In the genomic region with DNA sequence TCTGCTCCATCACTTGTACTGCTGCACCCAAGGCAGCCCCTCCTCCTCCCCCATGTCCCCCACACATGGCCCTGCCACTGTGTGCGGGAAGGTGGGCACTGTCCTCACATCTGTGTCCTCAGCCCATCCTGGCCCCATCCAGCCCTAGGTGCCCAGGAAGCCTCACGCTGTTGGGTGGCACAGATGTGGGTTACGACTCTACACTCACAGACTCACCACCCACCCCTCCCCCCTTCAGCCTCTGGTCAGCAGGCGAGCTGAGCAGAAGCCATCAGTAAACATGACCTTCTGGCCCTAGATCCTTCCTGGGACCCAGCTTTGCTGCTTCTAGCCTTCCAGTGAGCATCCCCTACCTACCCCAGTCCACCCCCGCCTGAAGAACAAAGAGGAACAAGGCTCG, we compare ENCODE assay signal across 23 cellular contexts. TPM values are rescaled to one million over a fixed set of nuclear protein-coding genes. Genes with fewer than 3 reads are reported as not detected.
A peak's percentile ranks its signal among the peaks of the same experiment; 100 is the strongest.
DNase-seq lines count a peak whose midpoint lies in the region; ATAC-seq and TF ChIP-seq lines count a peak whose summit lies in the region.
"Had no signal": no experiment of that assay in that cellular context is flagged by ENCODE, and none has a peak within 500 bp of the region (broad histone marks: within the 10 kb centered on the region; RNA-seq: fewer than 3 reads in every experiment).

No MANE protein-coding gene starts in this region.

- no peaks in the 10 kb centered on the region for H3K9me2 ChIP-seq in GM23338 (ENCODE audit: insufficient read depth)

- H3K27ac ChIP-seq in coronary artery (no peak overlapping the region), dorsolateral prefrontal cortex (no peak overlapping the region), GM23338 (ENCODE audit: low read depth) (no peak overlapping the region)
- H3K27ac ChIP-seq: C4-2B, KMS-11 had no signal

- TF ChIP-seq CTCF in HFFc6 (IDR thresholded peaks at IDR 0.05) (no peak), coronary artery (IDR thresholded peaks at IDR 0.05) (no peak), dorsolateral prefrontal cortex (IDR thresholded peaks at IDR 0.05 in 54 of 56, conservative IDR thresholded peaks at IDR 0.05 in 2 of 56; ENCODE audit: low read depth in 1 of 56, partially characterized antibody in 56 of 56) (no peak), GM23338 (conservative IDR thresholded peaks at IDR 0.05; ENCODE audit: low read depth in 2 of 2) (no peak)

- intact Hi-C loops in dorsolateral prefrontal cortex (cut with DNase I), result loop anchor here (5.0 kb wide), 2 partner anchors 40 to 45 kb away; no protein-coding TSS in a partner anchor

- no peak overlapping the region for H2AFZ ChIP-seq in GM23338

- no peaks in the 10 kb centered on the region for H3K36me3 ChIP-seq in GM23338 (ENCODE audit: insufficient read depth)

- no peaks in the 10 kb centered on the region; the same call in 1 of the 2 replicates for H4K20me1 ChIP-seq in GM23338 (replicated peaks; ENCODE audit: insufficient read depth)

- no peak for ATAC-seq in stimulated activated memory B cell treated with anti-CD40 and anti-IgM and Interleukin-4, amounts not matched to agents 10 μg/mL and 1 μg/mL and 100 μg/mL, for 72 hours
- no peak for ATAC-seq in GM23338
- ATAC-seq: CD8-positive, alpha-beta T cell; GM12878 had no signal

- H3K36me3 Mint-ChIP-seq in HFFc6 (ENCODE audit: low read depth) (peaks cover 4% of the 10 kb centered on the region), GM23338 (ENCODE audit: low read depth) (peaks cover 4% of the 10 kb centered on the region; the same call in 2 of the 3 replicates)
- peaks cover 43% of the 10 kb centered on the region for H3K36me3 Mint-ChIP-seq in stimulated activated memory B cell treated with anti-CD40 and anti-IgM and Interleukin-4, amounts not matched to agents 10 μg/mL and 1 μg/mL and 100 μg/mL, for 72 hours
- H3K36me3 Mint-ChIP-seq: CD8-positive, alpha-beta T cell had no signal

- H3K9me3 Mint-ChIP-seq in HFFc6, result no peaks in the 10 kb centered on the region
- H3K9me3 Mint-ChIP-seq in stimulated activated memory B cell treated with anti-CD40 and anti-IgM and Interleukin-4, amounts not matched to agents 10 μg/mL and 1 μg/mL and 100 μg/mL, for 72 hours, result no peaks in the 10 kb centered on the region
- no peaks in the 10 kb centered on the region for H3K9me3 Mint-ChIP-seq in GM23338
- H3K9me3 Mint-ChIP-seq: CD8-positive, alpha-beta T cell; IgD-negative memory B cell had no signal

- no peaks in the 10 kb centered on the region for H3F3A ChIP-seq in GM23338 (replicated peaks; ENCODE audit: low read depth)

- H3K4me3 Mint-ChIP-seq in HFFc6, result no peak overlapping the region
- H3K4me3 Mint-ChIP-seq in stimulated activated memory B cell treated with anti-CD40 and anti-IgM and Interleukin-4, amounts not matched to agents 10 μg/mL and 1 μg/mL and 100 μg/mL, for 72 hours, result no peak overlapping the region
- no peak overlapping the region for H3K4me3 Mint-ChIP-seq in GM23338
- H3K4me3 Mint-ChIP-seq: CD8-positive, alpha-beta T cell; IgD-negative memory B cell had no signal

- H3K27me3 Mint-ChIP-seq in HFFc6 (ENCODE audit: insufficient read depth) (no peaks in the 10 kb centered on the region), GM23338 (ENCODE audit: insufficient read depth, low read depth, poor library complexity) (peaks cover 2% of the 10 kb centered on the region)
- H3K27me3 Mint-ChIP-seq in stimulated activated memory B cell treated with anti-CD40 and anti-IgM and Interleukin-4, amounts not matched to agents 10 μg/mL and 1 μg/mL and 100 μg/mL, for 72 hours, result no peaks in the 10 kb centered on the region
- H3K27me3 Mint-ChIP-seq: IgD-negative memory B cell had no signal

- no peaks in the 10 kb centered on the region for H3K4me1 ChIP-seq in GM23338 (ENCODE audit: insufficient read depth)

- H3K27ac Mint-ChIP-seq in HFFc6 (peak overlapping the region; percentile 96), GM23338 (no peak overlapping the region)
- peak overlapping the region; percentile 38 for H3K27ac Mint-ChIP-seq in stimulated activated memory B cell treated with anti-CD40 and anti-IgM and Interleukin-4, amounts not matched to agents 10 μg/mL and 1 μg/mL and 100 μg/mL, for 72 hours
- H3K27ac Mint-ChIP-seq: CD8-positive, alpha-beta T cell had no signal

- H3K27me3 ChIP-seq in dorsolateral prefrontal cortex (no peaks in the 10 kb centered on the region), GM23338 (ENCODE audit: insufficient read depth) (no peaks in the 10 kb centered on the region)

- H3K79me2 ChIP-seq in GM23338 (replicated peaks; ENCODE audit: insufficient read depth), result no peaks in the 10 kb centered on the region

- H3K4me1 Mint-ChIP-seq in HFFc6 (ENCODE audit: low read depth) (peaks cover 53% of the 10 kb centered on the region), GM23338 (peaks cover 11% of the 10 kb centered on the region)
- peaks cover 35% of the 10 kb centered on the region for H3K4me1 Mint-ChIP-seq in stimulated activated memory B cell treated with anti-CD40 and anti-IgM and Interleukin-4, amounts not matched to agents 10 μg/mL and 1 μg/mL and 100 μg/mL, for 72 hours

- DNase-seq in HFFc6 (no peak), coronary artery (ENCODE audit: low spot score) (peak; percentile 64), mesenteric fat pad (ENCODE audit: low spot score) (peak; percentile 60), dorsolateral prefrontal cortex (no peak), GM23338 (ENCODE audit: low spot score) (no peak)
- DNase-seq in activated CD4-positive, alpha-beta T cell treated with anti-CD3 and anti-CD28 coated beads for 4 hours, result no peak
- DNase-seq: Caco-2; CD8-positive, alpha-beta T cell; NCI-H1048; NCI-H1417 treated with DMSO at 0.1 percent for 48 hours; NCI-H1694 treated with DMSO at 0.1 percent for 48 hours; NCI-H2081; NCI-H2171; NCI-H226; NCI-H510A; NCI-H69; RPMI8226; SHP77 had no signal

- H3K4me3 ChIP-seq in coronary artery, result no peak overlapping the region
- H3K4me3 ChIP-seq in dorsolateral prefrontal cortex, result no peak overlapping the region
- no peak overlapping the region for H3K4me3 ChIP-seq in GM23338
- H3K4me3 ChIP-seq: GM12878 had no signal

- no peak overlapping the region for H3K4me2 ChIP-seq in GM23338
- H3K4me2 ChIP-seq: KMS-11 had no signal

TF ChIP-seq in GM23338, 12 proteins besides CTCF, POLR2A, EP300 and RAD21 (continues in another document):
- TF ChIP-seq, protein P1, sequence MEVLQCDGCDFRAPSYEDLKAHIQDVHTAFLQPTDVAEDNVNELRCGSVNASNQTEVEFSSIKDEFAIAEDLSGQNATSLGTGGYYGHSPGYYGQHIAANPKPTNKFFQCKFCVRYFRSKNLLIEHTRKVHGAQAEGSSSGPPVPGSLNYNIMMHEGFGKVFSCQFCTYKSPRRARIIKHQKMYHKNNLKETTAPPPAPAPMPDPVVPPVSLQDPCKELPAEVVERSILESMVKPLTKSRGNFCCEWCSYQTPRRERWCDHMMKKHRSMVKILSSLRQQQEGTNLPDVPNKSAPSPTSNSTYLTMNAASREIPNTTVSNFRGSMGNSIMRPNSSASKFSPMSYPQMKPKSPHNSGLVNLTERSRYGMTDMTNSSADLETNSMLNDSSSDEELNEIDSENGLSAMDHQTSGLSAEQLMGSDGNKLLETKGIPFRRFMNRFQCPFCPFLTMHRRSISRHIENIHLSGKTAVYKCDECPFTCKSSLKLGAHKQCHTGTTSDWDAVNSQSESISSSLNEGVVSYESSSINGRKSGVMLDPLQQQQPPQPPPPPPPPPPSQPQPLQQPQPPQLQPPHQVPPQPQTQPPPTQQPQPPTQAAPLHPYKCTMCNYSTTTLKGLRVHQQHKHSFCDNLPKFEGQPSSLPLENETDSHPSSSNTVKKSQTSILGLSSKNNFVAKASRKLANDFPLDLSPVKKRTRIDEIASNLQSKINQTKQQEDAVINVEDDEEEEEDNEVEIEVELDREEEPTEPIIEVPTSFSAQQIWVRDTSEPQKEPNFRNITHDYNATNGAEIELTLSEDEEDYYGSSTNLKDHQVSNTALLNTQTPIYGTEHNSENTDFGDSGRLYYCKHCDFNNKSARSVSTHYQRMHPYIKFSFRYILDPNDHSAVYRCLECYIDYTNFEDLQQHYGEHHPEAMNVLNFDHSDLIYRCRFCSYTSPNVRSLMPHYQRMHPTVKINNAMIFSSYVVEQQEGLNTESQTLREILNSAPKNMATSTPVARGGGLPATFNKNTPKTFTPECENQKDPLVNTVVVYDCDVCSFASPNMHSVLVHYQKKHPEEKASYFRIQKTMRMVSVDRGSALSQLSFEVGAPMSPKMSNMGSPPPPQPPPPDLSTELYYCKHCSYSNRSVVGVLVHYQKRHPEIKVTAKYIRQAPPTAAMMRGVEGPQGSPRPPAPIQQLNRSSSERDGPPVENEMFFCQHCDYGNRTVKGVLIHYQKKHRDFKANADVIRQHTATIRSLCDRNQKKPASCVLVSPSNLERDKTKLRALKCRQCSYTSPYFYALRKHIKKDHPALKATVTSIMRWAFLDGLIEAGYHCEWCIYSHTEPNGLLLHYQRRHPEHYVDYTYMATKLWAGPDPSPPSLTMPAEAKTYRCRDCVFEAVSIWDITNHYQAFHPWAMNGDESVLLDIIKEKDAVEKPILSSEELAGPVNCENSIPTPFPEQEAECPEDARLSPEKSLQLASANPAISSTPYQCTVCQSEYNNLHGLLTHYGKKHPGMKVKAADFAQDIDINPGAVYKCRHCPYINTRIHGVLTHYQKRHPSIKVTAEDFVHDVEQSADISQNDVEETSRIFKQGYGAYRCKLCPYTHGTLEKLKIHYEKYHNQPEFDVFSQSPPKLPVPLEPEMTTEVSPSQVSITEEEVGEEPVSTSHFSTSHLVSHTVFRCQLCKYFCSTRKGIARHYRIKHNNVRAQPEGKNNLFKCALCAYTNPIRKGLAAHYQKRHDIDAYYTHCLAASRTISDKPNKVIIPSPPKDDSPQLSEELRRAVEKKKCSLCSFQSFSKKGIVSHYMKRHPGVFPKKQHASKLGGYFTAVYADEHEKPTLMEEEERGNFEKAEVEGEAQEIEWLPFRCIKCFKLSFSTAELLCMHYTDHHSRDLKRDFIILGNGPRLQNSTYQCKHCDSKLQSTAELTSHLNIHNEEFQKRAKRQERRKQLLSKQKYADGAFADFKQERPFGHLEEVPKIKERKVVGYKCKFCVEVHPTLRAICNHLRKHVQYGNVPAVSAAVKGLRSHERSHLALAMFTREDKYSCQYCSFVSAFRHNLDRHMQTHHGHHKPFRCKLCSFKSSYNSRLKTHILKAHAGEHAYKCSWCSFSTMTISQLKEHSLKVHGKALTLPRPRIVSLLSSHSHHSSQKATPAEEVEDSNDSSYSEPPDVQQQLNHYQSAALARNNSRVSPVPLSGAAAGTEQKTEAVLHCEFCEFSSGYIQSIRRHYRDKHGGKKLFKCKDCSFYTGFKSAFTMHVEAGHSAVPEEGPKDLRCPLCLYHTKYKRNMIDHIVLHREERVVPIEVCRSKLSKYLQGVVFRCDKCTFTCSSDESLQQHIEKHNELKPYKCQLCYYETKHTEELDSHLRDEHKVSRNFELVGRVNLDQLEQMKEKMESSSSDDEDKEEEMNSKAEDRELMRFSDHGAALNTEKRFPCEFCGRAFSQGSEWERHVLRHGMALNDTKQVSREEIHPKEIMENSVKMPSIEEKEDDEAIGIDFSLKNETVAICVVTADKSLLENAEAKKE (CRISPR knock-in tag; IDR thresholded peaks at IDR 0.05), result no peak

RNA-seq across cellular contexts. Expression of a gene that starts 43.0 kb away (rescaled TPM):
- 10 to 100 TPM; 54.4 to 80.7 (median 72.0) TPM for total RNA-seq in HFFc6 (2021; fragmentation: NEBNext Ultra II Directional; extraction: Animal tissue kit (Norgen Biotek cat#: 25700))
- total RNA-seq in mesenteric fat pad (216 TPM), dorsolateral prefrontal cortex (100 to 1,000 TPM in 39 of 120 experiments, 10 to 100 TPM in 81; 67.4 to 150 (median 95.0) TPM)
- total RNA-seq in GM23338 (2014; rRNA removed; shearing (Covaris generic)), result 30.1 and 32.4 TPM in 2 replicates
- 9.5 and 9.7 TPM in 2 replicates for polyA plus RNA-seq in GM23338 (2016; fragmentation: Nextera tagmentation; extraction: Ambion mirVana)

Comparison
In these comparisons a context has a peak if more than half of its experiments do, and no peak if none do; other contexts are left out.
1. DNase-seq: peak in coronary artery (single experiment) and mesenteric fat pad (single experiment); none in HFFc6 (single experiment), activated CD4-positive, alpha-beta T cell treated with anti-CD3 and anti-CD28 coated beads for 4 hours (0 of 2), dorsolateral prefrontal cortex (0 of 10) and GM23338 (single experiment).